Comparison of ENCODE assay signal across 8 cellular contexts in the genomic region with DNA sequence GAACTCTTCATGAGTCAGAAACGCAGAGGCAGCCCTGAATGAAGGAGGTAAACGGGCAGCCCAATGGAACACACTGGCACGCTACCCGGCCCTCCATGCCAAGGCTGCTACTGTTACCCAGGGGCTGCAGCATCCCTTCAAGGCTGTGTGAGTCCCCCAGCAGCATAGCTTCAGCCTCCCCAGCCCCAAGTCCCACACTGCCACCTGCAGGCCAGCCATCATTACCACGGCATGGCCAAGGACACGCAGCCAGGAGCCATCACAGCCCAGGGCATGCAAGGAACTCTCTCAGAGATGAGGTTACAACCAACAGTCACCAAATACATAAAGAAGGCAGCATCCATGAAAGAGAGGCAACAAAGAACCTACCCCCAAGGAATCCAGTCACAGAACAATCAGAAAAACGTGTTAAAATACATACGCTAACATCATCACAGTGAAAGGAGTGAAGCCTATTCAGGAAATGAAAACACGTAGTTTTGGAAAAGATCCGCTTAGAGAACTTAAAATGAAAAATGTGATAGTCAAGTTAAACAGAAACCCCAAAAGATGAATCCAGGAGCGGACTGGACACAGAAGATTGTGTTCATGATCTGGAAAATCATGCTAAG. TPM values are rescaled to one million over a fixed set of nuclear protein-coding genes. Genes with fewer than 3 reads are reported as not detected.
A peak's percentile ranks its signal among the peaks of the same experiment; 100 is the strongest.
DNase-seq lines count a peak whose midpoint lies in the region; FAIRE-seq and TF ChIP-seq lines count a peak whose summit lies in the region.

No MANE protein-coding gene starts in this region.

- DNase-seq in NCI-H2081 (lab: John Stamatoyannopoulos, UW) (peak; percentile 45 to 51), NCI-H2081 treated with DMSO at 0.1 percent for 48 hours (lab: John Stamatoyannopoulos, UW) (no peak), NCI-H1105 (lab: John Stamatoyannopoulos, UW) (peak; percentile 11), UCSD-AML1 (lab: John Stamatoyannopoulos, UW; ENCODE audit: unreplicated experiment) (peak; percentile 71), bronchial epithelial cell (ENCODE audit: low read depth) (no peak), mesothelial cell of epicardium (ENCODE audit: low spot score in 2 of 2, unreplicated experiment in 2 of 2) (no peak), tibial nerve (ENCODE audit: low spot score in 2 of 2) (no peak), OCI-M2 (lab: John Stamatoyannopoulos, UW; ENCODE audit: unreplicated experiment) (no peak)

- H3K36me3 Mint-ChIP-seq in mesothelial cell of epicardium: no peaks in the 10 kb centered on the region

- whole genome bisulfite sequencing in tibial nerve, 2 donors: 60 to 74% methylated on average over 11 of the region's 11 CpGs

- H3K27me3 Mint-ChIP-seq in mesothelial cell of epicardium (ENCODE audit: low read depth): peaks cover 57% of the 10 kb centered on the region

- peaks cover 5% of the 10 kb centered on the region for H3K4me1 Mint-ChIP-seq in mesothelial cell of epicardium

- H3K4me1 ChIP-seq in tibial nerve: no peaks in the 10 kb centered on the region

- peak; percentile 94 for TF ChIP-seq CTCF in bronchial epithelial cell (IDR thresholded peaks at IDR 0.05; ENCODE audit: insufficient read depth, low read length, severe bottlenecking)
- peak; percentile 13 for TF ChIP-seq CTCF in mesothelial cell of epicardium (IDR thresholded peaks at IDR 0.05; ENCODE audit: unreplicated experiment)
- peak in 4 of 5 experiments; percentile 15 to 24 (median 20) for TF ChIP-seq CTCF in tibial nerve (IDR thresholded peaks at IDR 0.05)

- TF ChIP-seq EP300 in tibial nerve (IDR thresholded peaks at IDR 0.05): no peak

- FAIRE-seq in bronchial epithelial cell (lab: Jason Lieb, UNC): no peak

- peaks cover 2% of the 10 kb centered on the region for H3K9me3 Mint-ChIP-seq in mesothelial cell of epicardium

- no peaks in the 10 kb centered on the region for H3K9me3 ChIP-seq in tibial nerve

- H3K27me3 ChIP-seq in bronchial epithelial cell (ENCODE audit: control insufficient read depth, insufficient read depth, low read length) (peaks cover 6% of the 10 kb centered on the region), tibial nerve (peaks cover 0 to 4% of the 10 kb centered on the region in 2 donors)

- H3K4me3 ChIP-seq in bronchial epithelial cell (ENCODE audit: low read depth, low read length) (no peak overlapping the region), tibial nerve (no peak overlapping the region)

- no peak overlapping the region for H3K4me3 Mint-ChIP-seq in mesothelial cell of epicardium

- no peak overlapping the region for H3K27ac Mint-ChIP-seq in mesothelial cell of epicardium

- H3K36me3 ChIP-seq in bronchial epithelial cell (ENCODE audit: control insufficient read depth, insufficient read depth, low read length): no peaks in the 10 kb centered on the region
- no peaks in the 10 kb centered on the region for H3K36me3 ChIP-seq in tibial nerve

- TF ChIP-seq POLR2A in tibial nerve (IDR thresholded peaks at IDR 0.05): no peak

- no peak overlapping the region for H3K27ac ChIP-seq in tibial nerve

RNA-seq across cellular contexts. Expression of a gene that starts 22.4 kb away (rescaled TPM):
- total RNA-seq in bronchial epithelial cell: 1.6 and 10.2 TPM in 2 replicates
- 0.91 to 1.5 TPM (median 1.5 TPM) in 3 replicates for total RNA-seq in mesothelial cell of epicardium
- total RNA-seq in tibial nerve: not detected

RNA-seq across cellular contexts. Expression of a gene that starts 39.6 kb away (rescaled TPM):
- under 0.01 TPM in 2 replicates for total RNA-seq in bronchial epithelial cell
- total RNA-seq in mesothelial cell of epicardium: not detected in 3 replicates
- not detected for total RNA-seq in tibial nerve

Comparison
In these comparisons a context has a peak if more than half of its experiments do, and no peak if none do; other contexts are left out.
1. DNase-seq: peak in NCI-H2081 (2 of 2), NCI-H1105 (single experiment) and UCSD-AML1 (single experiment); none in NCI-H2081 treated with DMSO at 0.1 percent for 48 hours (single experiment), bronchial epithelial cell (single experiment), mesothelial cell of epicardium (0 of 2), tibial nerve (0 of 2) and OCI-M2 (single experiment).
2. CTCF ChIP-seq: peak in every context shown above with its lines; median percentile 94 in bronchial epithelial cell; 20 in tibial nerve; 13 in mesothelial cell of epicardium.